ENCODE assay signal across 1 cellular context in the genomic region with DNA sequence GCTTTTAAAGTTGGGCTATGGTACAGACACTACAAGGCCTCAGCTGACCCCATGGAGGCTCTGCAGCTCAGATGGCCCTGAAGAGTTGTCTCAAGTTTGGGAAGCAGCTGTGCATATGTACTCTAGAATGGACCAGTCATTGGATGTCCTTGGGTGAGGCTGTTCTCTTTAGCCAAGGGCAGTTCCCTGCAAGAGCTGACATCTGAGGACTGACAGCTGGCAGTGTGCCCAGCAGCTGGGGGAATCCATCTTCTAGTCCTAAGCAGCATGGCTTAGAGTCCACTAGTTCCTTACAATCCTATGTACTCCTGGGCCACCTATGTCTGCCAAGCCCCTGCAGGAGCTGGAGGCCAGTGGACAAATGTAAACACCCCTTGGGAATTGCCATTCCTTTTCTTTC.
TF ChIP-seq lines count a peak whose summit lies in the region.

No MANE protein-coding gene starts in this region.

TF ChIP-seq in IMR-90, 13 proteins besides CTCF, POLR2A, EP300 and RAD21 (continued from another document):
- TF ChIP-seq MAFK (IDR thresholded peaks at IDR 0.05; ENCODE audit: low read depth, low read length) (no peak), MAZ (IDR thresholded peaks at IDR 0.05; ENCODE audit: borderline replicate concordance, low read depth, low read length) (no peak), SMC3 (IDR thresholded peaks at IDR 0.05; ENCODE audit: low read depth, low read length) (no peak), FOS (IDR thresholded peaks at IDR 0.05; ENCODE audit: low read depth, low read length) (no peak), NFE2L2 (IDR thresholded peaks at IDR 0.05; ENCODE audit: low read depth, low read length) (no peak)
